Comparison of ENCODE assay signal across 17 cellular contexts in genomic region chr15:26697913-26698312, GRCh38.
"Had no signal": no experiment of that assay in that cellular context is flagged by ENCODE, and none has a peak within 500 bp of the region (broad histone marks: within the 10 kb centered on the region; RNA-seq: fewer than 3 reads in every experiment).

No MANE protein-coding gene starts in this region.

- H3K9me3 ChIP-seq: adrenal gland, neutrophil had no signal

- H3K4me3 ChIP-seq: adrenal gland, cardiac muscle cell, dorsolateral prefrontal cortex, mucosa of descending colon, spleen, upper lobe of right lung had no signal

- H3K4me1 ChIP-seq: adrenal gland, spleen, upper lobe of right lung had no signal

- H3K27ac ChIP-seq: adrenal gland, cardiac muscle cell, neutrophil, spleen, upper lobe of right lung, WERI-Rb-1 had no signal

- H3K27me3 ChIP-seq: adrenal gland, cardiac muscle cell, dorsolateral prefrontal cortex, neutrophil, spleen, upper lobe of right lung had no signal

- H3K36me3 ChIP-seq: adrenal gland, cardiac muscle cell, neutrophil, spleen, upper lobe of right lung had no signal

- DNase-seq: activated CD4-positive, alpha-beta T cell treated with anti-CD3 and anti-CD28 coated beads for 1 hour; activated CD8-positive, alpha-beta memory T cell treated with anti-CD3 and anti-CD28 coated beads for 24 hours; activated CD8-positive, alpha-beta memory T cell treated with anti-CD3 and anti-CD28 coated beads, Interleukin-2, amount 50 U/mL, for 48 hours; activated effector memory CD4-positive, alpha-beta T cell treated with anti-CD3 and anti-CD28 coated beads, Interleukin-2, amount 50 U/mL, for 16 hours; activated T-cell treated with anti-CD3 and anti-CD28 coated beads, Interleukin-2, amount 50 U/mL, for 72 hours; adrenal gland; mucosa of descending colon; naive B cell; spleen; stimulated activated CD8-positive, alpha-beta memory T cell treated with anti-CD3 and anti-CD28 coated beads, Interleukin-4, amount 100 ng/mL, for 48 hours; stimulated activated naive CD4-positive, alpha-beta T cell; upper lobe of right lung; WERI-Rb-1 had no signal

- ATAC-seq: activated naive CD4-positive, alpha-beta T cell treated with anti-CD3 and anti-CD28 coated beads, Interleukin-2, amount 50 U/mL, for 72 hours; activated T-cell treated with anti-CD3 and anti-CD28 coated beads, Interleukin-2, amount 50 U/mL, for 72 hours; mucosa of descending colon; upper lobe of right lung had no signal
